ENCODE assay signal across 12 cellular contexts in the genomic region with DNA sequence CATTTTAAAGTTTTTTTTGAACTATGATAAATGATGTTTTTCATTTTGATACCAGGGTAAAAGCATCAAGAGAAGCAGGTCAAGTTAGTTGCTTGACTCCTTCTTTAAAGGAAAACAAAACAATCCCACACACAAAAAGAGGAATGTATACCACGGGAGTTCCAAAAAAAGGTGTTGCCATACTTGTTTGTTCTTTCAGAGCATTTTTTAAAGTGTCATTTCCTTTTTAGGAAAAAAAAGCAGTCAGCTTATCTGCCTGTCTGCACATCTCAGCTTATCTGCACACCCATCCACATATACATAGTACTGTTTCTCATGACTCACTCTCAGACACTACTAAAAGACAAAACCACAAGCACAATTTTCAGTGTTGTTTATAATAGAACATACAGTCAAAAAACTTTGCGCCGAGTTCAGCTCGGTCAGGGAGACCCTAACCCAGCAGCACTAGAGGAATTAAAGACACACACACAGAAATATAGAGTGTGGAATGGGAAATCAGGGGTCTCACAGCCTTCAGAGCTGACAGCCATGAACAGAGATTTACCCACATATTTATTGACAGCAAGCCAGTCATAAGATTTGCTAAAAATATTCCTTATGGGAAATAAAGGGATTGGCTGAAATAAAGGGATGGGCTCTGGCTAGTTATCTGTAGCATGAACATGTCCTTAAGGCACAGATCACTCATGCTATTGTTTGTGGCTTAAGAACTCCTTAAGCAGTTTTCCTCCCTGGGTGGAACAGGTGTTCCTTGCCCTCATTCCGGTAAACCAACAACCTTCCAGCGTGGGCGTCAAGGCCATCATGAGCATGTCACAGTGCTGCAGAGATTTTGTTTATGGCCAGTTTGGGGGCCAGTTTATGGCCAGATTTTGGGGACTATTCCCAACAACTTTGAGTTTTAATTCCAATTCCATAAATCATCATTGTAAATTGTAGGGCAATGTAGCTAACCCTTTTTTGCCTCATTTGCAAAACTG. TPM values are rescaled to one million over a fixed set of nuclear protein-coding genes. Genes with fewer than 3 reads are reported as not detected.
A peak's percentile ranks its signal among the peaks of the same experiment; 100 is the strongest.
DNase-seq lines count a peak whose midpoint lies in the region; ATAC-seq, FAIRE-seq and TF ChIP-seq lines count a peak whose summit lies in the region.
"Had no signal": no experiment of that assay in that cellular context is flagged by ENCODE, and none has a peak within 500 bp of the region (broad histone marks: within the 10 kb centered on the region; RNA-seq: fewer than 3 reads in every experiment).

No MANE protein-coding gene starts in this region.

- H2AFZ ChIP-seq in Karpas-422 (ENCODE audit: low read length) = no peak overlapping the region

- no peaks in the 10 kb centered on the region for H3K79me2 ChIP-seq in Karpas-422 (ENCODE audit: low read length)

- H3K9me3 ChIP-seq in CD4-positive, alpha-beta T cell (ENCODE audit: control insufficient read depth, low read length) = no peaks in the 10 kb centered on the region
- no peaks in the 10 kb centered on the region for H3K9me3 ChIP-seq in Karpas-422 (ENCODE audit: low read length)

- peaks cover 17% of the 10 kb centered on the region for H3K4me1 Mint-ChIP-seq in CD4-positive, alpha-beta T cell (ENCODE audit: low read depth)
- peaks cover 38% of the 10 kb centered on the region for H3K4me1 Mint-ChIP-seq in central memory CD8-positive, alpha-beta T cell
- H3K4me1 Mint-ChIP-seq: naive B cell had no signal

- POLR2A ChIA-PET in CD4-positive, alpha-beta T cell (lab: Charles Lee) = interaction anchor here (0.7 to 0.8 kb wide), 2 partner anchors 11 to 616 kb away, joined by 3 read pairs; partner anchors contain the start of gene MNDA

- H3K4me3 ChIP-seq in Karpas-422 (ENCODE audit: low read length) = no peak overlapping the region

- no peaks in the 10 kb centered on the region for H3K4me1 ChIP-seq in Karpas-422 (ENCODE audit: low read length)

- H3K9ac ChIP-seq in Karpas-422 (ENCODE audit: low read length) = no peak overlapping the region

- H3K27me3 ChIP-seq in CD4-positive, alpha-beta T cell (ENCODE audit: control insufficient read depth, insufficient read depth, low read length) = no peaks in the 10 kb centered on the region
- no peaks in the 10 kb centered on the region for H3K27me3 ChIP-seq in Karpas-422 (ENCODE audit: low read length)

- no peaks in the 10 kb centered on the region for H3K27me3 Mint-ChIP-seq in CD4-positive, alpha-beta T cell
- H3K27me3 Mint-ChIP-seq in central memory CD8-positive, alpha-beta T cell = no peaks in the 10 kb centered on the region

- TF ChIP-seq CTCF in CD4-positive, alpha-beta T cell (IDR thresholded peaks at IDR 0.05) = no peak

- no peak overlapping the region for H3K4me3 Mint-ChIP-seq in CD4-positive, alpha-beta T cell
- H3K4me3 Mint-ChIP-seq in central memory CD8-positive, alpha-beta T cell = peak overlapping the region; percentile 68
- H3K4me3 Mint-ChIP-seq: naive B cell had no signal

- no peak overlapping the region for H3K27ac ChIP-seq in CD4-positive, alpha-beta T cell (ENCODE audit: low read depth, low read length)
- H3K27ac ChIP-seq in Karpas-422 (ENCODE audit: low read length) = no peak overlapping the region

- peak; percentile 67 for ATAC-seq in CD4-positive, alpha-beta T cell (ENCODE audit: poor library complexity)
- ATAC-seq in GM21367 (IDR thresholded peaks at IDR 0.05; ENCODE audit: unreplicated experiment) = peak; percentile 88
- peak; percentile 100 for ATAC-seq in central memory CD8-positive, alpha-beta T cell (replicated peaks; ENCODE audit: extremely low read depth, poor library complexity, severe bottlenecking)

- CTCF ChIA-PET in CD4-positive, alpha-beta T cell (lab: Charles Lee) = interaction anchor here (1.1 kb wide), 1 partner anchor 13 kb away, joined by 3 read pairs; no protein-coding TSS in a partner anchor

- H3K36me3 Mint-ChIP-seq in CD4-positive, alpha-beta T cell (ENCODE audit: low read depth) = no peaks in the 10 kb centered on the region
- H3K36me3 Mint-ChIP-seq in central memory CD8-positive, alpha-beta T cell (ENCODE audit: insufficient read depth) = no peaks in the 10 kb centered on the region
- H3K36me3 Mint-ChIP-seq: naive B cell had no signal

- no peaks in the 10 kb centered on the region for H3K9me2 ChIP-seq in Karpas-422 (replicated peaks; ENCODE audit: insufficient read depth, low read length)

- DNase-seq in CD4-positive, alpha-beta T cell = no peak
- DNase-seq in KBM-7 (peak; percentile 64), frontal cortex (ENCODE audit: low spot score in 2 of 2) (no peak), Karpas-422 (no peak), SK-N-DZ (ENCODE audit: low spot score) (no peak)
- DNase-seq in central memory CD8-positive, alpha-beta T cell (ENCODE audit: low spot score in 2 of 2) = no peak
- DNase-seq in activated effector memory CD4-positive, alpha-beta T cell treated with anti-CD3 and anti-CD28 coated beads, Interleukin-2, amount 50 U/mL, for 16 hours = no peak
- DNase-seq: naive B cell, NCI-H1417 treated with DMSO at 0.1 percent for 48 hours had no signal

- no peaks in the 10 kb centered on the region for H3K36me3 ChIP-seq in Karpas-422 (ENCODE audit: insufficient read depth, low read length)

- FAIRE-seq in frontal cortex (lab: Jason Lieb, UNC) = no peak

- no peaks in the 10 kb centered on the region for H3K9me3 Mint-ChIP-seq in CD4-positive, alpha-beta T cell
- no peaks in the 10 kb centered on the region for H3K9me3 Mint-ChIP-seq in central memory CD8-positive, alpha-beta T cell
- H3K9me3 Mint-ChIP-seq: naive B cell had no signal

- H3K27ac Mint-ChIP-seq in CD4-positive, alpha-beta T cell = peak overlapping the region; percentile 48
- peak overlapping the region; percentile 94 for H3K27ac Mint-ChIP-seq in central memory CD8-positive, alpha-beta T cell (ENCODE audit: low read depth)
- H3K27ac Mint-ChIP-seq: naive B cell had no signal

- in situ Hi-C loops in KBM-7 (cut with MboI; ENCODE audit: low pct_unique_long_range_greater_than_20kb, low sequenced_read_pairs) = no loop called here

- no peak overlapping the region for H3K4me2 ChIP-seq in Karpas-422 (ENCODE audit: low read depth, low read length, poor library complexity, severe bottlenecking)

- intact Hi-C loops in CD4-positive, alpha-beta T cell (cut with DNase I, micrococcal nuclease) = no loop called here

- H4K20me1 ChIP-seq in Karpas-422 (ENCODE audit: insufficient read depth, low read depth, low read length) = no peaks in the 10 kb centered on the region

RNA-seq across cellular contexts. Expression of gene MNDA, which starts 11.4 kb away (rescaled TPM):
- 1 to 10 TPM in 1 of 2 experiments, under 1 TPM in 1; 0.88 to 1.1 TPM for total RNA-seq in CD4-positive, alpha-beta T cell
- 2.0 TPM for total RNA-seq in frontal cortex
- total RNA-seq in Karpas-422 (2014; rRNA removed; shearing (Covaris generic); ENCODE audit: low replicate concordance) = not detected in 2 replicates
- not detected in 2 replicates for polyA plus RNA-seq in SK-N-DZ (2014; cell fraction: cytosol; rRNA removed)
- not detected in 2 replicates for polyA plus RNA-seq in SK-N-DZ (2014; cell fraction: nucleus; rRNA removed)

RNA-seq across cellular contexts. Expression of gene OR6N2, which starts 38.7 kb away (rescaled TPM):
- not detected for total RNA-seq in CD4-positive, alpha-beta T cell
- total RNA-seq in frontal cortex = not detected
- total RNA-seq in Karpas-422 (2014; rRNA removed; shearing (Covaris generic); ENCODE audit: low replicate concordance) = not detected in 2 replicates
- polyA plus RNA-seq in SK-N-DZ (2014; cell fraction: cytosol; rRNA removed) = not detected in 2 replicates
- not detected in 2 replicates for polyA plus RNA-seq in SK-N-DZ (2014; cell fraction: nucleus; rRNA removed)
- polyA plus RNA-seq: adipose tissue, thymus had no signal

RNA-seq across cellular contexts. Expression of gene OR6N1, which starts 47.8 kb away (rescaled TPM):
- total RNA-seq in CD4-positive, alpha-beta T cell = not detected
- total RNA-seq in frontal cortex = not detected
- not detected in 2 replicates for total RNA-seq in Karpas-422 (2014; rRNA removed; shearing (Covaris generic); ENCODE audit: low replicate concordance)
- polyA plus RNA-seq in SK-N-DZ (2014; cell fraction: cytosol; rRNA removed) = not detected in 2 replicates
- polyA plus RNA-seq in SK-N-DZ (2014; cell fraction: nucleus; rRNA removed) = not detected in 2 replicates
- polyA plus RNA-seq: adipose tissue, thymus had no signal
